1 cellular context compared by ENCODE assay signal in the genomic region with DNA sequence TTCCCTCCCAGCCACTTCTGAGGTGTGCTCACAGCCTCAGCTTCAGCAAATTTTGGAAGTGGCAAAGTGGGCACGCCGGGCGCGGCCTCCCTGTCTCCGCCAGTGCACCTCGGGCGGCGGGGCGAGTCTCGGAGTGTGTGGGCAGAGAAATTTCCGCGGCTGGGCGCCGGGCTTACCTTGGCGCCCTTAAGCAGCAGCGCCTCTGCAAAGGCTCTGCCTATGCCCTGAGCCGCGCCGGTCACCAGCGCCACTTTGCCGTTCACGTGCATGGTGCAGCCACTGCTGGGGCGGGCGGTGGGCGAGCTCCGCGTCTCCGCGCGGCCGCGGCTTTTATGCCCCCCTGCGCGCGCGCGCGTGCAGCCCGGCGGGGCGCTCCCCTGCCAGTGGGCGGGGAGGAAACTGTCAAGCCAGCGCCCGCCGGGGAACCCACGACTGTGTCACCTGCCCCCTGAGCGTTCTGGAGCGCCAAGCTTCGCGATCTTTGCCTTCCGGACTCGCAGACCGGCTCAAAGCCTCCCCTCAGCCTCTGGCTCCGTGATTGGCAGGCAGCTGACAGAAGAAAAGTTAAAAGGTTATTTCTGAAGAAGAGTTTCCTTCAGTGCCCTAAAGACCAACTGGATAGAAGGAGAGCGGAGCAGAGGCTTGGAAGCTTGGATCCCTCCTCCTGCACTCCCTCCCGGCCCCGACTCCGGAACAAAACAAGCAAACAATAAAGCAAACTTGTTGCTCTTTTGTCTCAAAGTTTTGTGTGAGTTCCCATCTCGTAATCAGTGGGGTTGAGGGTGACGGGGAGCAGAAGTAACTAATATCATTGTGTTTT.
TF ChIP-seq lines count a peak whose summit lies in the region.

Gene HPGD, minus strand, starts transcription at position 306 of the 820 bp plus-strand sequence. Its CDS starts 37 bp downstream, at position 269.

TF ChIP-seq in HepG2, 621 proteins besides CTCF, POLR2A, EP300 and RAD21 (continued from another document):
- TF ChIP-seq, protein P1, sequence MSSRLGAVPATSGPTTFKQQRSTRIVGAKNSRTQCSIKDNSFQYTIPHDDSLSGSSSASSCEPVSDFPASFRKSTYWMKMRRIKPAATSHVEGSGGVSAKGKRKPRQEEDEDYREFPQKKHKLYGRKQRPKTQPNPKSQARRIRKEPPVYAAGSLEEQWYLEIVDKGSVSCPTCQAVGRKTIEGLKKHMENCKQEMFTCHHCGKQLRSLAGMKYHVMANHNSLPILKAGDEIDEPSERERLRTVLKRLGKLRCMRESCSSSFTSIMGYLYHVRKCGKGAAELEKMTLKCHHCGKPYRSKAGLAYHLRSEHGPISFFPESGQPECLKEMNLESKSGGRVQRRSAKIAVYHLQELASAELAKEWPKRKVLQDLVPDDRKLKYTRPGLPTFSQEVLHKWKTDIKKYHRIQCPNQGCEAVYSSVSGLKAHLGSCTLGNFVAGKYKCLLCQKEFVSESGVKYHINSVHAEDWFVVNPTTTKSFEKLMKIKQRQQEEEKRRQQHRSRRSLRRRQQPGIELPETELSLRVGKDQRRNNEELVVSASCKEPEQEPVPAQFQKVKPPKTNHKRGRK (CRISPR knock-in tag; IDR thresholded peaks at IDR 0.05): no peak
- TF ChIP-seq MAX (IDR thresholded peaks at IDR 0.05) (0 out of 2 replicates have a peak, but pooled peaks have one; percentile 18), U2AF2 (IDR thresholded peaks at IDR 0.05; ENCODE audit: low read depth, low read length) (no peak), SAP130 (CRISPR knock-in tag; IDR thresholded peaks at IDR 0.05; ENCODE audit: low read depth) (0 out of 2 replicates have a peak, but pooled peaks have one; percentile 17), SRSF1 (optimal IDR thresholded peaks at IDR 0.05; ENCODE audit: low read depth, low read length) (no peak), BRCA1 (CRISPR knock-in tag; IDR thresholded peaks at IDR 0.05) (no peak), ZNF235 (CRISPR knock-in tag; IDR thresholded peaks at IDR 0.05; ENCODE audit: borderline replicate concordance) (0 out of 2 replicates have a peak, but pooled peaks have one; percentile 44), SALL1 (CRISPR knock-in tag; IDR thresholded peaks at IDR 0.05) (no peak), BHLHE40 (IDR thresholded peaks at IDR 0.05; ENCODE audit: low read length) (peak; percentile 14; the same call in 1 of the 2 replicates), PRMT3 (CRISPR knock-in tag; IDR thresholded peaks at IDR 0.05; ENCODE audit: borderline replicate concordance, low read depth) (no peak), ZBTB14 (CRISPR knock-in tag; IDR thresholded peaks at IDR 0.05) (peak; percentile 76), ZMYM4 (CRISPR knock-in tag; IDR thresholded peaks at IDR 0.05) (0 out of 2 replicates have a peak, but pooled peaks have one; percentile 41), ZNF709 (CRISPR knock-in tag; IDR thresholded peaks at IDR 0.05) (no peak), STAG1 (CRISPR knock-in tag; IDR thresholded peaks at IDR 0.05) (no peak), GABPB1 (CRISPR knock-in tag; IDR thresholded peaks at IDR 0.05) (peak; percentile 48; the same call in 1 of the 2 replicates)
- TF ChIP-seq, protein P2, sequence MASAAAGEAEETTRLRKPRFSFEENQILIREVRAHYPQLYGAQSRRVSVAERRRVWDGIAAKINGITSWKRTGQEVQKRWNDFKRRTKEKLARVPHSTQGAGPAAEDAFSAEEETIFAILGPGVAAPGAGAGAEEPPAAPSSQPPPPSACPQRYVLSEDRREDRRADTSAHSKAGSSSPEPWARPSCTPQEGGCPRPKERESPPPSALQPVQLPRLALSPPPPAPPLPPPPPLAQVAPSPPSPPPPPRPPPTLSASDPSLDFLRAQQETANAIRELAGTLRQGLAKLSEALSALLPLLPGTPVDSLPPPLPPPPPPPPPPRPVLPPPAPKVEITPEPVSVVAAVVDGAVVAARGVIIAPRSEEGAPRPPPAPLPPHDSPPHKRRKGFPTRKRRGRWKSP (CRISPR knock-in tag; IDR thresholded peaks at IDR 0.05): 0 out of 2 replicates have a peak, but pooled peaks have one; percentile 27
